Comparison of ENCODE assay signal across 8 cellular contexts in genomic region chr3:44476181-44476599, GRCh38. TPM values are rescaled to one million over a fixed set of nuclear protein-coding genes. Genes with fewer than 3 reads are reported as not detected.
DNase-seq lines count a peak whose midpoint lies in the region; ATAC-seq and TF ChIP-seq lines count a peak whose summit lies in the region.

No MANE protein-coding gene starts in this region.

- H3K4me1 ChIP-seq in HCT116 (ENCODE audit: control insufficient read depth in 1 of 2, insufficient read depth in 2 of 2, low read length in 2 of 2) (peaks cover 6 to 22% of the 10 kb centered on the region in 2 experiments; a peak in 3 of 4 replicates), mucosa of descending colon (ENCODE audit: low read depth) (peaks cover 2% of the 10 kb centered on the region)

- no peaks in the 10 kb centered on the region for H3K27me3 Mint-ChIP-seq in activated naive CD8-positive, alpha-beta T cell

- TF ChIP-seq RAD21 in HCT116 (IDR thresholded peaks at IDR 0.05; ENCODE audit: low read depth), result no peak

- H3K9me2 ChIP-seq in HCT116 (ENCODE audit: insufficient read depth), result no peaks in the 10 kb centered on the region

- no peaks in the 10 kb centered on the region for H3K9me3 ChIP-seq in HCT116 (ENCODE audit: control insufficient read depth in 1 of 2, insufficient read depth in 1 of 2, low read depth in 1 of 2, low read length in 2 of 2)
- no peaks in the 10 kb centered on the region for H3K9me3 ChIP-seq in mucosa of descending colon

- ATAC-seq in HCT116, result no peak
- peak; percentile 5 for ATAC-seq in left colon
- no peak for ATAC-seq in mucosa of descending colon
- no peak for ATAC-seq in HG02973 (IDR thresholded peaks at IDR 0.05; ENCODE audit: unreplicated experiment)

- no peak overlapping the region for H2AFZ ChIP-seq in HCT116 (ENCODE audit: low read depth, low read length, poor library complexity, severe bottlenecking)

- TF ChIP-seq CTCF in AG04449 (IDR thresholded peaks at IDR 0.05; ENCODE audit: insufficient read depth, low read length, missing control alignments) (no peak), HCT116 (IDR thresholded peaks at IDR 0.05 in 2 of 3, conservative IDR thresholded peaks at IDR 0.05 in 1 of 3; ENCODE audit: borderline replicate concordance in 1 of 3, insufficient read depth in 1 of 3, low read depth in 2 of 3, low read length in 2 of 3) (no peak), mucosa of descending colon (IDR thresholded peaks at IDR 0.05) (no peak)

- H3K36me3 ChIP-seq in HCT116 (ENCODE audit: control insufficient read depth in 1 of 2, insufficient read depth in 2 of 2, low read length in 2 of 2) (no peaks in the 10 kb centered on the region), mucosa of descending colon (ENCODE audit: low read depth) (no peaks in the 10 kb centered on the region)

- BruUV-seq in HCT116 (replicated peaks; lab: Mats Ljungman, UMichigan), result TSS peak; percentile 68

- peak overlapping the region; percentile 59 for H3K27ac Mint-ChIP-seq in activated naive CD8-positive, alpha-beta T cell

- no peaks in the 10 kb centered on the region for H3K27me3 ChIP-seq in HCT116 (ENCODE audit: insufficient read depth, low read length)

- TF ChIP-seq POLR2A in HCT116 (IDR thresholded peaks at IDR 0.05; ENCODE audit: borderline replicate concordance, extremely low read depth, insufficient read depth, insufficient read length), result no peak

- no peak overlapping the region for H3K27ac ChIP-seq in HCT116 (ENCODE audit: low read depth, low read length)

- H3K4me3 ChIP-seq in AG04449 (ENCODE audit: low read depth, low read length) (peak overlapping the region; percentile 65), HCT116 (replicated peaks in 1 of 2; ENCODE audit: low read depth in 1 of 2, low read length in 2 of 2) (peak overlapping the region; percentile 79), mucosa of descending colon (no peak overlapping the region)

- peaks cover 57% of the 10 kb centered on the region for H3K79me2 ChIP-seq in HCT116 (ENCODE audit: insufficient read depth, low read length)

- H3K36me3 Mint-ChIP-seq in activated naive CD8-positive, alpha-beta T cell, result peaks cover 2% of the 10 kb centered on the region

- peak overlapping the region; percentile 88 for H3K4me2 ChIP-seq in HCT116 (ENCODE audit: low read length)

- H3K9ac ChIP-seq in HCT116 (ENCODE audit: low read length), result 0 out of 2 replicates have a peak overlapping the region, but pooled peaks have one; percentile 69

- intact Hi-C loops in HCT116 (cut with micrococcal nuclease) (loop anchor here (5.0 to 10.0 kb wide), 2 partner anchors 36 to 149 kb away; partner anchors contain the start of gene ZNF197), left colon (cut with DNase I, micrococcal nuclease) (no loop called here), mucosa of descending colon (cut with DNase I, micrococcal nuclease) (no loop called here)

- RAD21 ChIA-PET in HCT116 (lab: Charles Lee; ENCODE audit: low non-redundant PET in 1 of 2, low total read pairs in 2 of 2, uncharacterized antibody in 2 of 2, unreplicated experiment in 2 of 2), result no interaction called here

- CTCF ChIA-PET in AG04449 (lab: Yijun Ruan, JAX) (no interaction called here), HCT116 (lab: Charles Lee) (no interaction called here)

- peaks cover 53% of the 10 kb centered on the region for H3K4me1 Mint-ChIP-seq in activated naive CD8-positive, alpha-beta T cell (ENCODE audit: low read depth)

- no peaks in the 10 kb centered on the region for H4K20me1 ChIP-seq in HCT116 (ENCODE audit: insufficient read depth)

- H3K9me3 Mint-ChIP-seq in activated naive CD8-positive, alpha-beta T cell (ENCODE audit: low read depth), result no peaks in the 10 kb centered on the region

- DNase-seq in AG04449 (ENCODE audit: low read depth, low spot score), result peak; percentile 23
- DNase-seq in HCT116 (ENCODE audit: low read depth, low spot score), result no peak
- DNase-seq in left colon, result no peak
- no peak for DNase-seq in pons (ENCODE audit: low spot score)
- DNase-seq in mucosa of descending colon, result no peak
- DNase-seq in NCI-H1694 treated with DMSO at 0.1 percent for 48 hours (lab: John Stamatoyannopoulos, UW), result no peak

- POLR2A ChIA-PET in AG04449 (lab: Yijun Ruan, JAX), result interaction anchor here (0.6 kb wide), 1 partner anchor 15 kb away, joined by 3 read pairs; no protein-coding TSS in a partner anchor
- POLR2A ChIA-PET in HCT116 (lab: Charles Lee), result no interaction called here

- peak overlapping the region; percentile 92 for H3K4me3 Mint-ChIP-seq in activated naive CD8-positive, alpha-beta T cell

TF ChIP-seq in HCT116, 20 proteins besides CTCF, POLR2A, EP300 and RAD21:
- TF ChIP-seq ATF3 (IDR thresholded peaks at IDR 0.05), result no peak
- no peak for TF ChIP-seq TCF7L2 (IDR thresholded peaks at IDR 0.05; ENCODE audit: borderline replicate concordance, extremely low read depth, insufficient read depth, insufficient read length)
- TF ChIP-seq JUND (IDR thresholded peaks at IDR 0.05), result no peak
- no peak for TF ChIP-seq CBX3 (IDR thresholded peaks at IDR 0.05; ENCODE audit: low read depth)

RNA-seq across cellular contexts. Expression of gene ZNF445, which starts 1.3 kb away (rescaled TPM):
- total RNA-seq in HCT116 (2021; ENCODE audit: unreplicated experiment) (19.9 TPM), left colon (10 to 100 TPM; 13.4 to 14.7 TPM), mucosa of descending colon (10 to 100 TPM; 10.0 to 26.4 (median 16.8) TPM)
- polyA plus RNA-seq in HCT116 (2012), result 3.7 and 4.7 TPM in 2 replicates
